14 cellular contexts compared by ENCODE assay signal in genomic region chr2:42788478-42788793, GRCh38. TPM values are rescaled to one million over a fixed set of nuclear protein-coding genes. Genes with fewer than 3 reads are reported as not detected.
DNase-seq lines count a peak whose midpoint lies in the region; ATAC-seq and TF ChIP-seq lines count a peak whose summit lies in the region.
"Had no signal": no experiment of that assay in that cellular context is flagged by ENCODE, and none has a peak within 500 bp of the region (broad histone marks: within the 10 kb centered on the region; RNA-seq: fewer than 3 reads in every experiment).

No MANE protein-coding gene starts in this region.

- H3K9me3 ChIP-seq in SJCRH30 (replicated peaks), result no peaks in the 10 kb centered on the region
- H3K9me3 ChIP-seq in CD8-positive, alpha-beta T cell (ENCODE audit: low read length), result no peaks in the 10 kb centered on the region
- H3K9me3 ChIP-seq: A549, BE2C had no signal

- H3K4me1 Mint-ChIP-seq in dendritic cell treated with granulocyte-macrophage colony-stimulating factor and Interleukin-4, amounts not matched to agents 40 ng/mL and 50 ng/mL, for 4 days (ENCODE audit: low read depth), result peaks cover 27% of the 10 kb centered on the region
- H3K4me1 Mint-ChIP-seq in immature natural killer cell, result peaks cover 21 to 23% of the 10 kb centered on the region in 2 donors
- H3K4me1 Mint-ChIP-seq in nephron, result peaks cover 48% of the 10 kb centered on the region
- H3K4me1 Mint-ChIP-seq in stimulated activated effector memory CD8-positive, alpha-beta T cell treated with anti-CD3 and anti-CD28 coated beads, Interleukin-12 subunit alpha, Interleukin-12 subunit beta, amount 100 ng/mL, for 72 hours, result peaks cover 25% of the 10 kb centered on the region
- peaks cover 25% of the 10 kb centered on the region for H3K4me1 Mint-ChIP-seq in CD8-positive, alpha-beta T cell (ENCODE audit: low read depth)

- peak overlapping the region; percentile 13 for H3K27ac Mint-ChIP-seq in dendritic cell treated with granulocyte-macrophage colony-stimulating factor and Interleukin-4, amounts not matched to agents 40 ng/mL and 50 ng/mL, for 4 days
- H3K27ac Mint-ChIP-seq in immature natural killer cell (peak overlapping the region in 5 of 6 donors; percentile 7 to 56 (median 41)), nephron (peak overlapping the region; percentile 47 to 70 (median 52))
- H3K27ac Mint-ChIP-seq in stimulated activated effector memory CD8-positive, alpha-beta T cell treated with anti-CD3 and anti-CD28 coated beads, Interleukin-12 subunit alpha, Interleukin-12 subunit beta, amount 100 ng/mL, for 72 hours, result peak overlapping the region; percentile 34
- H3K27ac Mint-ChIP-seq in CD8-positive, alpha-beta T cell, result no peak overlapping the region

- H3K27me3 Mint-ChIP-seq in dendritic cell treated with granulocyte-macrophage colony-stimulating factor and Interleukin-4, amounts not matched to agents 40 ng/mL and 50 ng/mL, for 4 days, result no peaks in the 10 kb centered on the region
- H3K27me3 Mint-ChIP-seq in immature natural killer cell (ENCODE audit: low read depth in 3 of 3) (peaks cover 9 to 19% (median 14%) of the 10 kb centered on the region in 3 donors), nephron (ENCODE audit: low read depth) (peaks cover 8% of the 10 kb centered on the region)
- peaks cover 25% of the 10 kb centered on the region for H3K27me3 Mint-ChIP-seq in CD8-positive, alpha-beta T cell (ENCODE audit: low read depth)

- no peak for ATAC-seq in stimulated activated effector memory CD8-positive, alpha-beta T cell treated with anti-CD3 and anti-CD28 coated beads, Interleukin-12 subunit alpha, Interleukin-12 subunit beta, amount 100 ng/mL, for 72 hours
- ATAC-seq in CD8-positive, alpha-beta T cell, result no peak
- ATAC-seq: A549, HCT116 had no signal

- H3K4me1 ChIP-seq in SJCRH30, result peaks cover 47% of the 10 kb centered on the region
- peaks cover 10% of the 10 kb centered on the region for H3K4me1 ChIP-seq in CD8-positive, alpha-beta T cell (ENCODE audit: insufficient read depth, low read length)
- H3K4me1 ChIP-seq: A549 had no signal

- TF ChIP-seq CTCF in nephron (IDR thresholded peaks at IDR 0.05; ENCODE audit: unreplicated experiment in 3 of 3), result no peak
- no peak for TF ChIP-seq CTCF in CD8-positive, alpha-beta T cell (IDR thresholded peaks at IDR 0.05)

- H3K27ac ChIP-seq in SJCRH30, result no peak overlapping the region
- no peak overlapping the region for H3K27ac ChIP-seq in CD8-positive, alpha-beta T cell (ENCODE audit: low read depth, low read length)
- H3K27ac ChIP-seq: A549 had no signal

- no peak for TF ChIP-seq POLR2A in erythroblast (IDR thresholded peaks at IDR 0.05; ENCODE audit: low read length)

- H3K9me3 Mint-ChIP-seq in dendritic cell treated with granulocyte-macrophage colony-stimulating factor and Interleukin-4, amounts not matched to agents 40 ng/mL and 50 ng/mL, for 4 days, result no peaks in the 10 kb centered on the region
- H3K9me3 Mint-ChIP-seq in immature natural killer cell, result peaks cover 0 to 2% (median 0%) of the 10 kb centered on the region in 6 donors
- no peaks in the 10 kb centered on the region for H3K9me3 Mint-ChIP-seq in nephron
- H3K9me3 Mint-ChIP-seq in stimulated activated effector memory CD8-positive, alpha-beta T cell treated with anti-CD3 and anti-CD28 coated beads, Interleukin-12 subunit alpha, Interleukin-12 subunit beta, amount 100 ng/mL, for 72 hours, result no peaks in the 10 kb centered on the region
- H3K9me3 Mint-ChIP-seq in CD8-positive, alpha-beta T cell, result no peaks in the 10 kb centered on the region

- no peak overlapping the region for H3K4me3 ChIP-seq in SJCRH30
- no peak overlapping the region for H3K4me3 ChIP-seq in CD8-positive, alpha-beta T cell (ENCODE audit: low read depth, low read length)
- H3K4me3 ChIP-seq: A549 had no signal

- no peaks in the 10 kb centered on the region for H3K27me3 ChIP-seq in SJCRH30
- peaks cover 5% of the 10 kb centered on the region for H3K27me3 ChIP-seq in CD8-positive, alpha-beta T cell (ENCODE audit: insufficient read depth, low read length)
- H3K27me3 ChIP-seq: BE2C had no signal

- DNase-seq in immature natural killer cell (no peak), SJCRH30 (no peak), erythroblast (lab: John Stamatoyannopoulos, UW) (no peak)
- no peak for DNase-seq in stimulated activated effector memory CD8-positive, alpha-beta T cell treated with anti-CD3 and anti-CD28 coated beads, Interleukin-12 subunit alpha, Interleukin-12 subunit beta, amount 100 ng/mL, for 72 hours (ENCODE audit: low spot score in 2 of 2)
- DNase-seq in CD8-positive, alpha-beta T cell, result no peak
- DNase-seq: DMS 273 treated with DMSO at 0.1 percent for 48 hours, IMR-90 had no signal

- CTCF ChIA-PET in CD8-positive, alpha-beta T cell (lab: Charles Lee), result no interaction called here

- no peak overlapping the region for H3K4me3 Mint-ChIP-seq in dendritic cell treated with granulocyte-macrophage colony-stimulating factor and Interleukin-4, amounts not matched to agents 40 ng/mL and 50 ng/mL, for 4 days
- H3K4me3 Mint-ChIP-seq in immature natural killer cell, result no peak overlapping the region
- peak overlapping the region in 1 of 3 experiments; percentile 31 for H3K4me3 Mint-ChIP-seq in nephron
- H3K4me3 Mint-ChIP-seq in stimulated activated effector memory CD8-positive, alpha-beta T cell treated with anti-CD3 and anti-CD28 coated beads, Interleukin-12 subunit alpha, Interleukin-12 subunit beta, amount 100 ng/mL, for 72 hours, result no peak overlapping the region
- H3K4me3 Mint-ChIP-seq in CD8-positive, alpha-beta T cell, result no peak overlapping the region
- H3K4me3 Mint-ChIP-seq: CD14-positive monocyte had no signal

- no peaks in the 10 kb centered on the region for H3K36me3 ChIP-seq in SJCRH30
- H3K36me3 ChIP-seq in CD8-positive, alpha-beta T cell (ENCODE audit: insufficient read depth, low read length), result no peaks in the 10 kb centered on the region
- H3K36me3 ChIP-seq: BE2C had no signal

- POLR2A ChIA-PET in CD8-positive, alpha-beta T cell (lab: Charles Lee), result no interaction called here

- intact Hi-C loops in dendritic cell treated with granulocyte-macrophage colony-stimulating factor and Interleukin-4, amounts not matched to agents 40 ng/mL and 50 ng/mL, for 4 days (cut with micrococcal nuclease), result no loop called here
- intact Hi-C loops in CD8-positive, alpha-beta T cell (cut with DNase I, micrococcal nuclease), result no loop called here

- H3K36me3 Mint-ChIP-seq in dendritic cell treated with granulocyte-macrophage colony-stimulating factor and Interleukin-4, amounts not matched to agents 40 ng/mL and 50 ng/mL, for 4 days (ENCODE audit: low read depth), result peaks cover 50% of the 10 kb centered on the region
- H3K36me3 Mint-ChIP-seq in immature natural killer cell (peaks cover 0 to 8% (median 0%) of the 10 kb centered on the region in 3 donors), nephron (ENCODE audit: low read depth) (peaks cover 7% of the 10 kb centered on the region)
- H3K36me3 Mint-ChIP-seq in stimulated activated effector memory CD8-positive, alpha-beta T cell treated with anti-CD3 and anti-CD28 coated beads, Interleukin-12 subunit alpha, Interleukin-12 subunit beta, amount 100 ng/mL, for 72 hours, result peaks cover 5% of the 10 kb centered on the region
- H3K36me3 Mint-ChIP-seq in CD8-positive, alpha-beta T cell, result no peaks in the 10 kb centered on the region

RNA-seq across cellular contexts. Expression of gene HAAO, which starts 3.9 kb away (rescaled TPM):
- polyA plus RNA-seq in immature natural killer cell, result under 1 TPM in 1 of 3 donors, not detected in 2; 0.50 TPM
- total RNA-seq in SJCRH30 (2014; rRNA removed; shearing (Covaris generic)), result 3.5 and 4.7 TPM in 2 replicates
- total RNA-seq in CD8-positive, alpha-beta T cell, result not detected
- total RNA-seq: Daoy had no signal
- polyA plus RNA-seq: A549 had no signal

RNA-seq across cellular contexts. Expression of gene OXER1, which starts 24.5 kb away (rescaled TPM):
- polyA plus RNA-seq in immature natural killer cell, result not detected
- 1.8 and 2.0 TPM in 2 replicates for total RNA-seq in SJCRH30 (2014; rRNA removed; shearing (Covaris generic))
- under 1 TPM; 0.25 to 0.30 TPM for total RNA-seq in CD8-positive, alpha-beta T cell
- total RNA-seq: Daoy, IMR-90 had no signal
- polyA plus RNA-seq: A549, IMR-90 had no signal
